ENCODE assay signal across 11 cellular contexts in the genomic region with DNA sequence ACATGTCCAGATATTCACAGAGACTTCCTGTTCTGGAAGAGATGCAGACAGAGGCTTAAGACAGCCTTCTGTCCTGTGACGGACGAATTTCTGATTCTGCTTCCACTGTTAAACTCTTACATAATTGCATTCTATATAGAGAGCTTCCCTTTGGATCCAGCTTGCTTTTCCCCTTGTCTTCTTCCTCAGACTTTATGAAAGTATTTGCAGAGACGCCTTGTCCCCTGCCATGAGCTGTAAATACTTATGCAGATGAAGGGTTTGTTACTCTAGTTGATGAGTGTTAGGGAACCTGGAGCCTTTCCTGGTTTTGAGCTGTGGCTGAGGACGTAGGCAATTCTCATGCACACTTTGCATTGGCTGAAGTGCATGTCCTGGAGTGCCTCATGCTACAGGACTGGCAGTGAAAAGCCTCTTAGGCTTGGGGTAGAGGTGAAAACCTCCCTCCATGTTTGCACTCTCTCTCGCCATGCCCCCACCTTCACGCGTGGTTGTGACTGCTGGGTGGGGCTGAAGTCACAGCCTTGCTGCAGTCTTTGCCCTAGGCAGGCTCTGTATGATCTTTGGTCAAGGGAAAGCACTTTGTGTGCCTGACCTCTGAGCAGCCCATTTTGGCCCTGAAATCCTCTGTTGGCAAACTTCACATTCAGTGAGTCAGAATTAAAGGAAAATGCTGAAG.
A peak's percentile ranks its signal among the peaks of the same experiment; 100 is the strongest.
DNase-seq lines count a peak whose midpoint lies in the region; ATAC-seq and TF ChIP-seq lines count a peak whose summit lies in the region.
"Had no signal": no experiment of that assay in that cellular context is flagged by ENCODE, and none has a peak within 500 bp of the region (broad histone marks: within the 10 kb centered on the region; RNA-seq: fewer than 3 reads in every experiment).

No MANE protein-coding gene starts in this region.

- H3K9me3 Mint-ChIP-seq in activated CD8-positive, alpha-beta T cell treated with anti-CD3 and anti-CD28 coated beads for 36 hours = no peaks in the 10 kb centered on the region

- H3K9me3 ChIP-seq in colonic mucosa (no peaks in the 10 kb centered on the region), skeletal muscle tissue (ENCODE audit: control insufficient read depth in 3 of 3, low read length in 3 of 3) (no peaks in the 10 kb centered on the region)
- H3K9me3 ChIP-seq: Caco-2 had no signal

- H3K9ac ChIP-seq in colonic mucosa (ENCODE audit: low read depth in 2 of 2, low read length in 2 of 2) (peak overlapping the region in 1 of 2 donors; percentile 49), skeletal muscle tissue (ENCODE audit: low read depth in 1 of 3, low read length in 3 of 3) (peak overlapping the region in 1 of 3 donors; percentile 46)

- no peak for TF ChIP-seq CTCF in colonic mucosa (IDR thresholded peaks at IDR 0.05)
- no peak for TF ChIP-seq CTCF in activated CD8-positive, alpha-beta T cell treated with anti-CD3 and anti-CD28 coated beads for 36 hours (IDR thresholded peaks at IDR 0.05)

- H3K27ac ChIP-seq in colonic mucosa = peak overlapping the region; percentile 58
- peak overlapping the region; percentile 71 for H3K27ac ChIP-seq in skeletal muscle tissue (ENCODE audit: low read depth, low read length)

- ATAC-seq in activated CD8-positive, alpha-beta T cell treated with anti-CD3 and anti-CD28 coated beads for 36 hours = no peak
- ATAC-seq in GM21360 (IDR thresholded peaks at IDR 0.05; ENCODE audit: unreplicated experiment) = no peak
- ATAC-seq in GM21526 (IDR thresholded peaks at IDR 0.05; ENCODE audit: low FRiP score, unreplicated experiment) = no peak

- H3K27ac Mint-ChIP-seq in activated CD8-positive, alpha-beta T cell treated with anti-CD3 and anti-CD28 coated beads for 36 hours = no peak overlapping the region

- H3K36me3 ChIP-seq in colonic mucosa (no peaks in the 10 kb centered on the region), skeletal muscle tissue (ENCODE audit: control insufficient read depth in 3 of 3, insufficient read depth in 3 of 3, low read length in 3 of 3) (no peaks in the 10 kb centered on the region)

- H3K27me3 ChIP-seq in colonic mucosa = no peaks in the 10 kb centered on the region
- no peaks in the 10 kb centered on the region for H3K27me3 ChIP-seq in skeletal muscle tissue (ENCODE audit: control insufficient read depth in 3 of 3, insufficient read depth in 3 of 3, low read length in 3 of 3)

- H3K4me3 ChIP-seq in colonic mucosa = no peak overlapping the region
- H3K4me3 ChIP-seq in skeletal muscle tissue (ENCODE audit: low read length in 3 of 3) = peak overlapping the region in 2 of 3 donors; percentile 15 to 25

- peaks cover 2% of the 10 kb centered on the region for H3K27me3 Mint-ChIP-seq in activated CD8-positive, alpha-beta T cell treated with anti-CD3 and anti-CD28 coated beads for 36 hours

- POLR2A ChIA-PET in activated CD8-positive, alpha-beta T cell treated with anti-CD3 and anti-CD28 coated beads for 36 hours (lab: Charles Lee) = no interaction called here

- CTCF ChIA-PET in activated CD8-positive, alpha-beta T cell treated with anti-CD3 and anti-CD28 coated beads for 36 hours (lab: Charles Lee) = no interaction called here

- no peaks in the 10 kb centered on the region for H3K36me3 Mint-ChIP-seq in activated CD8-positive, alpha-beta T cell treated with anti-CD3 and anti-CD28 coated beads for 36 hours (ENCODE audit: low read depth)

- intact Hi-C loops in colonic mucosa (cut with DNase I) = no loop called here
- intact Hi-C loops in activated CD8-positive, alpha-beta T cell treated with anti-CD3 and anti-CD28 coated beads for 36 hours (cut with micrococcal nuclease) = no loop called here

- H3K4me3 Mint-ChIP-seq in activated CD8-positive, alpha-beta T cell treated with anti-CD3 and anti-CD28 coated beads for 36 hours = no peak overlapping the region

- no peaks in the 10 kb centered on the region for H3K4me1 ChIP-seq in colonic mucosa
- H3K4me1 ChIP-seq in skeletal muscle tissue (ENCODE audit: control insufficient read depth in 3 of 3, insufficient read depth in 3 of 3, low read length in 3 of 3) = peaks cover 9 to 23% (median 21%) of the 10 kb centered on the region in 3 donors
- H3K4me1 ChIP-seq: Caco-2 had no signal

- no peaks in the 10 kb centered on the region for H3K4me1 Mint-ChIP-seq in activated CD8-positive, alpha-beta T cell treated with anti-CD3 and anti-CD28 coated beads for 36 hours (ENCODE audit: low read depth)

- DNase-seq in HCEC 1CT (peak; percentile 42), colonic mucosa (peak; percentile 66), islet precursor cell (peak; percentile 71)
- DNase-seq in stimulated activated CD4-positive, alpha-beta T cell treated with anti-CD3 and anti-CD28 coated beads, Interleukin-1b, Interleukin-23, amount 100 ng/mL, for 48 hours = no peak
- no peak for DNase-seq in activated CD8-positive, alpha-beta T cell treated with anti-CD3 and anti-CD28 coated beads for 36 hours
- DNase-seq: activated T-cell treated with anti-CD3 and anti-CD28 coated beads for 4 hours, NCI-H146 had no signal

Comparison
In these comparisons a context has a peak if more than half of its experiments do, and no peak if none do; other contexts are left out.
1. DNase-seq: peak in HCEC 1CT (single experiment), colonic mucosa (single experiment) and islet precursor cell (single experiment); none in stimulated activated CD4-positive, alpha-beta T cell treated with anti-CD3 and anti-CD28 coated beads, Interleukin-1b, Interleukin-23, amount 100 ng/mL, for 48 hours (single experiment) and activated CD8-positive, alpha-beta T cell treated with anti-CD3 and anti-CD28 coated beads for 36 hours (single experiment).